Comparison of ENCODE assay signal across 10 cellular contexts in genomic region chr4:52714597-52715254, GRCh38. TPM values are rescaled to one million over a fixed set of nuclear protein-coding genes. Genes with fewer than 3 reads are reported as not detected.
A peak's percentile ranks its signal among the peaks of the same experiment; 100 is the strongest.
DNase-seq lines count a peak whose midpoint lies in the region; ATAC-seq, FAIRE-seq and TF ChIP-seq lines count a peak whose summit lies in the region.
"Had no signal": no experiment of that assay in that cellular context is flagged by ENCODE, and none has a peak within 500 bp of the region (broad histone marks: within the 10 kb centered on the region; RNA-seq: fewer than 3 reads in every experiment).

No MANE protein-coding gene starts in this region.

- H3K79me2 ChIP-seq in HepG2 (ENCODE audit: insufficient read depth, low read length) (peaks cover 17% of the 10 kb centered on the region), OCI-LY3 (ENCODE audit: low read length) (peaks cover 45% of the 10 kb centered on the region)

- BruUV-seq in HepG2 (replicated peaks; lab: Mats Ljungman, UMichigan) = no TSS peak

- in situ Hi-C loops in HepG2 (cut with HindIII; ENCODE audit: extremely low pct_ligation_motif_present, low pct_unique_long_range_greater_than_20kb) = loop anchor here (5.0 to 25.0 kb wide), 3 partner anchors 52 to 342 kb away; no protein-coding TSS in a partner anchor

- peak; percentile 21 for FAIRE-seq in HepG2 (lab: Jason Lieb, UNC)

- TF ChIP-seq EP300 in HepG2 (IDR thresholded peaks at IDR 0.05; ENCODE audit: low read depth in 2 of 2, low read length in 2 of 2) (no peak), HepG2 (CRISPR knock-in tag; IDR thresholded peaks at IDR 0.05; ENCODE audit: borderline replicate concordance) (no peak)

- DNase-seq in HepG2 (ENCODE audit: low spot score) (no peak), right lobe of liver (no peak), 8988T (no peak)
- no peak for DNase-seq in central memory CD8-positive, alpha-beta T cell (ENCODE audit: low spot score in 2 of 2)
- DNase-seq in stimulated activated naive B cell treated with anti-CD40 and anti-IgM and Interleukin-4, amounts not matched to agents 10 μg/mL and 1 μg/mL and 100 μg/mL, for 72 hours = no peak
- DNase-seq: left colon had no signal

- peak overlapping the region; percentile 92 for H3K4me2 ChIP-seq in HepG2 (ENCODE audit: low read depth, low read length)
- peak overlapping the region; percentile 99 for H3K4me2 ChIP-seq in OCI-LY3 (ENCODE audit: low read length)

- no peak for TF ChIP-seq CTCF in HepG2 (CRISPR knock-in tag; IDR thresholded peaks at IDR 0.05)
- no peak for TF ChIP-seq CTCF in right lobe of liver (IDR thresholded peaks at IDR 0.05)
- no peak for TF ChIP-seq CTCF in OCI-LY3 (IDR thresholded peaks at IDR 0.05; ENCODE audit: low read depth, low read length)

- H3K4me3 Mint-ChIP-seq in central memory CD8-positive, alpha-beta T cell = peak overlapping the region; percentile 81
- H3K4me3 Mint-ChIP-seq in stimulated activated naive B cell treated with anti-CD40 and anti-IgM and Interleukin-4, amounts not matched to agents 10 μg/mL and 1 μg/mL and 100 μg/mL, for 72 hours = peak overlapping the region; percentile 93 to 97

- no peak for ATAC-seq in HepG2
- ATAC-seq in right lobe of liver = no peak
- no peak for ATAC-seq in central memory CD8-positive, alpha-beta T cell (replicated peaks; ENCODE audit: extremely low read depth, poor library complexity, severe bottlenecking)
- ATAC-seq in stimulated activated naive B cell treated with anti-CD40 and anti-IgM and Interleukin-4, amounts not matched to agents 10 μg/mL and 1 μg/mL and 100 μg/mL, for 72 hours (replicated peaks) = no peak
- ATAC-seq in GM21360 (IDR thresholded peaks at IDR 0.05; ENCODE audit: unreplicated experiment) = no peak
- no peak for ATAC-seq in HG03097 (IDR thresholded peaks at IDR 0.05; ENCODE audit: low FRiP score, unreplicated experiment)
- ATAC-seq: left colon had no signal

- H3K4me3 ChIP-seq in HepG2 (replicated peaks in 1 of 3; ENCODE audit: insufficient read depth in 1 of 3, low read depth in 2 of 3, low read length in 3 of 3) (peak overlapping the region in 1 of 3 experiments; percentile 83; a peak in 2 of 6 replicates), right lobe of liver (no peak overlapping the region), OCI-LY3 (ENCODE audit: low read length) (peak overlapping the region; percentile 89)

- H3K27me3 ChIP-seq in HepG2 (ENCODE audit: control insufficient read depth in 1 of 2, insufficient read depth in 2 of 2, low read length in 2 of 2) (no peaks in the 10 kb centered on the region), right lobe of liver (no peaks in the 10 kb centered on the region), OCI-LY3 (ENCODE audit: low read depth, low read length) (no peaks in the 10 kb centered on the region)

- no peaks in the 10 kb centered on the region for H3K9me3 Mint-ChIP-seq in central memory CD8-positive, alpha-beta T cell
- peaks cover 3 to 6% of the 10 kb centered on the region in 2 donors for H3K9me3 Mint-ChIP-seq in stimulated activated naive B cell treated with anti-CD40 and anti-IgM and Interleukin-4, amounts not matched to agents 10 μg/mL and 1 μg/mL and 100 μg/mL, for 72 hours

- H3K9me3 ChIP-seq in HepG2 (ENCODE audit: low read length) (no peaks in the 10 kb centered on the region), right lobe of liver (no peaks in the 10 kb centered on the region), OCI-LY3 (ENCODE audit: insufficient read depth, low read length) (no peaks in the 10 kb centered on the region)

- CTCF ChIA-PET in HepG2 (lab: Yijun Ruan, JAX; ENCODE audit: low intra/inter-chr PET ratio, low total read pairs) = no interaction called here

- no peak overlapping the region for H2AFZ ChIP-seq in HepG2 (ENCODE audit: low read length)
- no peak overlapping the region for H2AFZ ChIP-seq in OCI-LY3 (ENCODE audit: low read depth, low read length)

- POLR2A ChIA-PET in HepG2 (lab: Yijun Ruan, JAX) = interaction anchor here (3.8 kb wide), 1 partner anchor 54 kb away, joined by 74 read pairs; the partner anchor contains the start of gene USP46

- H3K9ac ChIP-seq in HepG2 (ENCODE audit: insufficient read depth, low read depth, low read length) (0 out of 2 replicates have a peak overlapping the region, but pooled peaks have one; percentile 24), OCI-LY3 (ENCODE audit: low read length) (peak overlapping the region; percentile 96)

- peaks cover 12% of the 10 kb centered on the region for H3K36me3 Mint-ChIP-seq in central memory CD8-positive, alpha-beta T cell (ENCODE audit: insufficient read depth)
- peaks cover 35 to 58% of the 10 kb centered on the region in 2 donors for H3K36me3 Mint-ChIP-seq in stimulated activated naive B cell treated with anti-CD40 and anti-IgM and Interleukin-4, amounts not matched to agents 10 μg/mL and 1 μg/mL and 100 μg/mL, for 72 hours

- H4K20me1 ChIP-seq in HepG2 (ENCODE audit: insufficient read depth, low read length) (no peaks in the 10 kb centered on the region), OCI-LY3 (ENCODE audit: insufficient read depth, low read length) (peaks cover 20% of the 10 kb centered on the region)

- H3K27ac ChIP-seq in HepG2 (ENCODE audit: extremely low read length, insufficient read depth, low read length) = peak overlapping the region; percentile 91
- no peak overlapping the region for H3K27ac ChIP-seq in right lobe of liver
- H3K27ac ChIP-seq in OCI-LY3 (ENCODE audit: low read length) = peak overlapping the region; percentile 85

- TF ChIP-seq POLR2A in HepG2 (IDR thresholded peaks at IDR 0.05; ENCODE audit: insufficient read depth in 1 of 2, low read depth in 2 of 2, low read length in 2 of 2) = 0 out of 4 replicates have a peak, but pooled peaks of 1 of the 2 experiments have one; percentile 7
- TF ChIP-seq POLR2A in right lobe of liver (IDR thresholded peaks at IDR 0.05) = no peak

- WGBS in HepG2 (ENCODE audit: low lambda C conversion rate) = 95% methylated on average over 4 of the region's 4 CpGs
- 78% methylated on average over 4 of the region's 4 CpGs for WGBS in right lobe of liver (ENCODE audit: insufficient coverage, low coverage, low lambda C conversion rate, missing lambda C conversion rate)

- H3K36me3 ChIP-seq in HepG2 (replicated peaks in 1 of 2; ENCODE audit: control insufficient read depth in 1 of 2, insufficient read depth in 2 of 2, low read length in 2 of 2) (peaks cover 5 to 26% of the 10 kb centered on the region in 2 experiments), right lobe of liver (peaks cover 0 to 22% (median 0%) of the 10 kb centered on the region in 4 donors), OCI-LY3 (replicated peaks; ENCODE audit: low read depth, low read length) (peaks cover 49% of the 10 kb centered on the region)

- intact Hi-C loops in HepG2 (cut with micrococcal nuclease; ENCODE audit: unreplicated experiment) = no loop called here
- intact Hi-C loops in right lobe of liver (cut with DNase I) = no loop called here

- no peak overlapping the region for H3K27ac Mint-ChIP-seq in central memory CD8-positive, alpha-beta T cell (ENCODE audit: low read depth)
- H3K27ac Mint-ChIP-seq in stimulated activated naive B cell treated with anti-CD40 and anti-IgM and Interleukin-4, amounts not matched to agents 10 μg/mL and 1 μg/mL and 100 μg/mL, for 72 hours = peak overlapping the region; percentile 83

- H3K4me1 Mint-ChIP-seq in central memory CD8-positive, alpha-beta T cell = peaks cover 39% of the 10 kb centered on the region
- H3K4me1 Mint-ChIP-seq in stimulated activated naive B cell treated with anti-CD40 and anti-IgM and Interleukin-4, amounts not matched to agents 10 μg/mL and 1 μg/mL and 100 μg/mL, for 72 hours = peaks cover 17 to 43% of the 10 kb centered on the region in 2 donors

- no peak for TF ChIP-seq RAD21 in HepG2 (CRISPR knock-in tag; IDR thresholded peaks at IDR 0.05)

- H3K27me3 Mint-ChIP-seq in central memory CD8-positive, alpha-beta T cell = no peaks in the 10 kb centered on the region
- H3K27me3 Mint-ChIP-seq in stimulated activated naive B cell treated with anti-CD40 and anti-IgM and Interleukin-4, amounts not matched to agents 10 μg/mL and 1 μg/mL and 100 μg/mL, for 72 hours = no peaks in the 10 kb centered on the region

- peaks cover 45% of the 10 kb centered on the region for H3K4me1 ChIP-seq in HepG2 (ENCODE audit: insufficient read depth, low read length)
- H3K4me1 ChIP-seq in right lobe of liver = peaks cover 0 to 10% (median 4%) of the 10 kb centered on the region in 4 donors
- peaks cover 57% of the 10 kb centered on the region for H3K4me1 ChIP-seq in OCI-LY3 (ENCODE audit: low read length)

RNA-seq across cellular contexts. Expression of gene ERVMER34-1, which starts 36.5 kb away (rescaled TPM):
- total RNA-seq in HepG2 (2016; rRNA removed; fragmentation: Illumina TruSeq; extraction: Trizol) (0.24 and 0.35 TPM in 2 replicates), right lobe of liver (under 1 TPM in 4 of 6 experiments, not detected in 2; 0.04 to 0.20 (median 0.15) TPM)
- total RNA-seq in HepG2 (2016; cell fraction: cytosol; rRNA removed; fragmentation: Illumina TruSeq; extraction: Trizol; ENCODE audit: low read depth) = not detected in 2 replicates
- total RNA-seq in HepG2 (2016; cell fraction: insoluble cytoplasmic fraction; rRNA removed; fragmentation: Illumina TruSeq; extraction: Trizol) = 0.19 and 0.40 TPM in 2 replicates
- 0.15 and 0.24 TPM in 2 replicates for total RNA-seq in HepG2 (2016; cell fraction: membrane; rRNA removed; fragmentation: Illumina TruSeq; extraction: Trizol)
- total RNA-seq in HepG2 (2016; cell fraction: nucleus; rRNA removed; fragmentation: Illumina TruSeq; extraction: Trizol) = 0.12 TPM in 1 of 2 replicates, not detected in the other
- polyA plus RNA-seq in HepG2 (2011; rRNA removed) = 0.03 and 0.04 TPM in 2 replicates
- 0.03 and 0.05 TPM in 2 replicates for polyA plus RNA-seq in HepG2 (2011; cell fraction: cytosol; rRNA removed)
- not detected in 2 replicates for polyA plus RNA-seq in HepG2 (2011; cell fraction: nucleus; rRNA removed)
- 0.04 and 0.05 TPM in 2 replicates for polyA plus RNA-seq in HepG2 (2012)
- 0.10 and 0.12 TPM in 2 replicates for polyA plus RNA-seq in HepG2 (2016; cell fraction: cytosol; fragmentation: Illumina TruSeq; extraction: Trizol; ENCODE audit: low read depth)
- polyA plus RNA-seq in HepG2 (2016; cell fraction: insoluble cytoplasmic fraction; fragmentation: Illumina TruSeq; extraction: Trizol; ENCODE audit: low read depth) = 0.15 and 0.25 TPM in 2 replicates
- 0.13 and 0.14 TPM in 2 replicates for polyA plus RNA-seq in HepG2 (2016; cell fraction: membrane; fragmentation: Illumina TruSeq; extraction: Trizol; ENCODE audit: low read depth)
- polyA plus RNA-seq in HepG2 (2016; cell fraction: nucleus; fragmentation: Illumina TruSeq; extraction: Trizol; ENCODE audit: insufficient read depth, low read depth) = 0.44 TPM in 1 of 2 replicates, not detected in the other
- polyA minus RNA-seq in HepG2 (2011; rRNA and poly(A)+ RNA removed; ENCODE audit: low replicate concordance) = not detected in 2 replicates
- not detected in 2 replicates for polyA minus RNA-seq in HepG2 (2011; cell fraction: cytosol; rRNA and poly(A)+ RNA removed)
- 0.12 TPM in 1 of 2 replicates, not detected in the other for polyA minus RNA-seq in HepG2 (2011; cell fraction: nucleus; rRNA and poly(A)+ RNA removed)
- total RNA-seq: M059J had no signal

RNA-seq across cellular contexts. Expression of gene USP46, which starts 55.6 kb away (rescaled TPM):
- total RNA-seq in HepG2 (2016; rRNA removed; fragmentation: Illumina TruSeq; extraction: Trizol) (17.4 and 26.4 TPM in 2 replicates), right lobe of liver (1 to 10 TPM; 4.0 to 5.7 (median 4.9) TPM)
- 13.4 and 18.0 TPM in 2 replicates for total RNA-seq in HepG2 (2016; cell fraction: cytosol; rRNA removed; fragmentation: Illumina TruSeq; extraction: Trizol; ENCODE audit: low read depth)
- 17.2 and 24.3 TPM in 2 replicates for total RNA-seq in HepG2 (2016; cell fraction: insoluble cytoplasmic fraction; rRNA removed; fragmentation: Illumina TruSeq; extraction: Trizol)
- total RNA-seq in HepG2 (2016; cell fraction: membrane; rRNA removed; fragmentation: Illumina TruSeq; extraction: Trizol) = 15.8 and 18.5 TPM in 2 replicates
- 17.2 and 20.2 TPM in 2 replicates for total RNA-seq in HepG2 (2016; cell fraction: nucleus; rRNA removed; fragmentation: Illumina TruSeq; extraction: Trizol)
- polyA plus RNA-seq in HepG2 (2011; rRNA removed) = 4.7 and 6.2 TPM in 2 replicates
- polyA plus RNA-seq in HepG2 (2011; cell fraction: cytosol; rRNA removed) = 1.8 and 3.0 TPM in 2 replicates
- 3.3 and 4.9 TPM in 2 replicates for polyA plus RNA-seq in HepG2 (2011; cell fraction: nucleus; rRNA removed)
- 6.5 and 6.7 TPM in 2 replicates for polyA plus RNA-seq in HepG2 (2012)
- 2.4 and 3.1 TPM in 2 replicates for polyA plus RNA-seq in HepG2 (2016; cell fraction: cytosol; fragmentation: Illumina TruSeq; extraction: Trizol; ENCODE audit: low read depth)
- polyA plus RNA-seq in HepG2 (2016; cell fraction: insoluble cytoplasmic fraction; fragmentation: Illumina TruSeq; extraction: Trizol; ENCODE audit: low read depth) = 20.5 and 22.2 TPM in 2 replicates
- polyA plus RNA-seq in HepG2 (2016; cell fraction: membrane; fragmentation: Illumina TruSeq; extraction: Trizol; ENCODE audit: low read depth) = 8.3 and 9.5 TPM in 2 replicates
- polyA plus RNA-seq in HepG2 (2016; cell fraction: nucleus; fragmentation: Illumina TruSeq; extraction: Trizol; ENCODE audit: insufficient read depth, low read depth) = 11.7 and 13.2 TPM in 2 replicates
- polyA minus RNA-seq in HepG2 (2011; rRNA and poly(A)+ RNA removed; ENCODE audit: low replicate concordance) = 11.6 and 14.8 TPM in 2 replicates
- polyA minus RNA-seq in HepG2 (2011; cell fraction: cytosol; rRNA and poly(A)+ RNA removed) = 5.8 and 9.0 TPM in 2 replicates
- 15.5 and 18.4 TPM in 2 replicates for polyA minus RNA-seq in HepG2 (2011; cell fraction: nucleus; rRNA and poly(A)+ RNA removed)

Comparison
In these comparisons a context has a peak if more than half of its experiments do, and no peak if none do; other contexts are left out.
1. H3K27ac ChIP-seq: peak in HepG2 (single experiment) and OCI-LY3 (single experiment); none in right lobe of liver (0 of 3).